Comparison of ENCODE assay signal across 9 cellular contexts in genomic region chr18:12879840-12880531, GRCh38. TPM values are rescaled to one million over a fixed set of nuclear protein-coding genes. Genes with fewer than 3 reads are reported as not detected.
A peak's percentile ranks its signal among the peaks of the same experiment; 100 is the strongest.
DNase-seq lines count a peak whose midpoint lies in the region; ATAC-seq and TF ChIP-seq lines count a peak whose summit lies in the region.
"Had no signal": no experiment of that assay in that cellular context is flagged by ENCODE, and none has a peak within 500 bp of the region (broad histone marks: within the 10 kb centered on the region; RNA-seq: fewer than 3 reads in every experiment).

No MANE protein-coding gene starts in this region.

- ATAC-seq in heart left ventricle: no peak
- ATAC-seq in upper lobe of right lung: peak; percentile 39

- H3K36me3 ChIP-seq in left ventricle myocardium inferior (no peaks in the 10 kb centered on the region), heart left ventricle (no peaks in the 10 kb centered on the region), Peyer's patch (no peaks in the 10 kb centered on the region), iPS-20b (ENCODE audit: insufficient read depth, low read depth, low read length) (no peaks in the 10 kb centered on the region), upper lobe of right lung (no peaks in the 10 kb centered on the region)

- no peak for TF ChIP-seq CTCF in left ventricle myocardium inferior (IDR thresholded peaks at IDR 0.05; ENCODE audit: borderline replicate concordance)
- no peak for TF ChIP-seq CTCF in heart left ventricle (IDR thresholded peaks at IDR 0.05)
- TF ChIP-seq CTCF in Peyer's patch (IDR thresholded peaks at IDR 0.05): no peak
- TF ChIP-seq CTCF in upper lobe of right lung (IDR thresholded peaks at IDR 0.05): no peak

- peaks cover 47% of the 10 kb centered on the region for H3K4me1 ChIP-seq in left ventricle myocardium inferior
- H3K4me1 ChIP-seq in heart left ventricle: peaks cover 0 to 63% (median 12%) of the 10 kb centered on the region in 12 donors
- peaks cover 0 to 14% (median 4%) of the 10 kb centered on the region in 4 donors for H3K4me1 ChIP-seq in Peyer's patch
- peaks cover 30% of the 10 kb centered on the region for H3K4me1 ChIP-seq in iPS-20b (ENCODE audit: insufficient read depth, low read length)
- H3K4me1 ChIP-seq in upper lobe of right lung: peaks cover 51% of the 10 kb centered on the region

- H3K4me3 ChIP-seq in left ventricle myocardium inferior: no peak overlapping the region
- peak overlapping the region in 1 of 12 donors; percentile 2 for H3K4me3 ChIP-seq in heart left ventricle
- H3K4me3 ChIP-seq in Peyer's patch: no peak overlapping the region
- H3K4me3 ChIP-seq in iPS-20b (ENCODE audit: low read length): peak overlapping the region; percentile 29; the same call in 1 of the 2 replicates
- no peak overlapping the region for H3K4me3 ChIP-seq in upper lobe of right lung

- WGBS in heart left ventricle, 4 donors: 81 to 83% (median 83%) methylated on average over 7 of the region's 7 CpGs

- DNase-seq in left ventricle myocardium inferior (no peak), heart left ventricle (no peak), Peyer's patch (no peak), upper lobe of right lung (no peak), NCI-H510A (lab: John Stamatoyannopoulos, UW) (no peak)
- no peak for DNase-seq in stimulated activated CD8-positive, alpha-beta memory T cell treated with anti-CD3 and anti-CD28 coated beads, Interleukin-4, amount 100 ng/mL, for 48 hours
- DNase-seq in stimulated activated naive CD4-positive, alpha-beta T cell treated with Interleukin-2 at 50 U/mL for 16 hours (lab: John Stamatoyannopoulos, UW): no peak
- DNase-seq: NCI-H146 had no signal

- no peak for TF ChIP-seq POLR2A in heart left ventricle (IDR thresholded peaks at IDR 0.05)
- no peak for TF ChIP-seq POLR2A in Peyer's patch (IDR thresholded peaks at IDR 0.05)

- no peak overlapping the region; the same call in 1 of the 2 replicates for H3K9ac ChIP-seq in iPS-20b (ENCODE audit: low read depth, low read length)

- H3K27me3 ChIP-seq in left ventricle myocardium inferior (ENCODE audit: low read depth) (no peaks in the 10 kb centered on the region), heart left ventricle (no peaks in the 10 kb centered on the region), Peyer's patch (no peaks in the 10 kb centered on the region), iPS-20b (ENCODE audit: insufficient read depth, low read length) (no peaks in the 10 kb centered on the region; the same call in 1 of the 2 replicates), upper lobe of right lung (no peaks in the 10 kb centered on the region)

- H3K27ac ChIP-seq in left ventricle myocardium inferior (replicated peaks) (peak overlapping the region; percentile 10), heart left ventricle (peak overlapping the region in 2 of 12 donors; percentile 22 to 100), Peyer's patch (peak overlapping the region; percentile 10 to 57 (median 28)), iPS-20b (ENCODE audit: low read length) (no peak overlapping the region), upper lobe of right lung (peak overlapping the region; percentile 63)

- H3K9me3 ChIP-seq in left ventricle myocardium inferior (replicated peaks): no peaks in the 10 kb centered on the region
- H3K9me3 ChIP-seq in heart left ventricle: no peaks in the 10 kb centered on the region
- no peaks in the 10 kb centered on the region for H3K9me3 ChIP-seq in Peyer's patch
- no peaks in the 10 kb centered on the region for H3K9me3 ChIP-seq in iPS-20b (ENCODE audit: insufficient read depth, low read depth, low read length)
- no peaks in the 10 kb centered on the region for H3K9me3 ChIP-seq in upper lobe of right lung

- intact Hi-C loops in left ventricle myocardium inferior (cut with micrococcal nuclease) (loop anchor here (10.0 kb wide), 1 partner anchor 55 kb away; no protein-coding TSS in a partner anchor), heart left ventricle (cut with DNase I) (loop anchor here in 6 of 10 donors (5.0 to 10.0 kb wide), 4 partner anchors 55 to 505 kb away; partner anchors contain the start of genes SEH1L (in 5 of the 6) and AFG3L2 (in 1 of the 6)), upper lobe of right lung (cut with DNase I) (loop anchor here (10.0 kb wide), 1 partner anchor 55 kb away; no protein-coding TSS in a partner anchor)

RNA-seq across cellular contexts. Expression of gene PTPN2, which starts 4.1 kb away (rescaled TPM):
- total RNA-seq in left ventricle myocardium inferior (11.0 TPM), heart left ventricle (10 to 100 TPM in 6 of 9 donors, 1 to 10 TPM in 3; 7.5 to 33.1 (median 10.4) TPM), Peyer's patch (10 to 100 TPM; 28.9 to 43.7 (median 29.3) TPM), upper lobe of right lung (53.9 TPM)
- polyA plus RNA-seq in heart left ventricle: 10 to 100 TPM; 11.7 to 13.9 TPM
